In genomic region chr6:157207521-157208076, GRCh38 we compare ENCODE assay signal across 2 cellular contexts.
TF ChIP-seq lines count a peak whose summit lies in the region.

No MANE protein-coding gene starts in this region.

TF ChIP-seq in HepG2, 621 proteins besides CTCF, POLR2A, EP300 and RAD21:
- no peak for TF ChIP-seq KIAA2018 (CRISPR knock-in tag; IDR thresholded peaks at IDR 0.05; ENCODE audit: borderline replicate concordance)
- TF ChIP-seq, protein P1, sequence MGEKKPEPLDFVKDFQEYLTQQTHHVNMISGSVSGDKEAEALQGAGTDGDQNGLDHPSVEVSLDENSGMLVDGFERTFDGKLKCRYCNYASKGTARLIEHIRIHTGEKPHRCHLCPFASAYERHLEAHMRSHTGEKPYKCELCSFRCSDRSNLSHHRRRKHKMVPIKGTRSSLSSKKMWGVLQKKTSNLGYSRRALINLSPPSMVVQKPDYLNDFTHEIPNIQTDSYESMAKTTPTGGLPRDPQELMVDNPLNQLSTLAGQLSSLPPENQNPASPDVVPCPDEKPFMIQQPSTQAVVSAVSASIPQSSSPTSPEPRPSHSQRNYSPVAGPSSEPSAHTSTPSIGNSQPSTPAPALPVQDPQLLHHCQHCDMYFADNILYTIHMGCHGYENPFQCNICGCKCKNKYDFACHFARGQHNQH (CRISPR knock-in tag; IDR thresholded peaks at IDR 0.05): no peak
- TF ChIP-seq MAF1 (CRISPR knock-in tag; IDR thresholded peaks at IDR 0.05; ENCODE audit: borderline replicate concordance): no peak
- TF ChIP-seq CBFB (CRISPR knock-in tag; IDR thresholded peaks at IDR 0.05): no peak
- no peak for TF ChIP-seq SP1 (IDR thresholded peaks at IDR 0.05)
- TF ChIP-seq SP1 (CRISPR knock-in tag; IDR thresholded peaks at IDR 0.05): no peak
- peak; percentile 32 for TF ChIP-seq RBM22 (optimal IDR thresholded peaks at IDR 0.05; ENCODE audit: low read length)

TF ChIP-seq in endothelial cell of umbilical vein, 7 proteins besides CTCF, POLR2A, EP300 and RAD21 (continued from another document):
- TF ChIP-seq JUN (IDR thresholded peaks at IDR 0.05; ENCODE audit: borderline replicate concordance, insufficient read depth, insufficient read length, low read depth): no peak
